In the genomic region with DNA sequence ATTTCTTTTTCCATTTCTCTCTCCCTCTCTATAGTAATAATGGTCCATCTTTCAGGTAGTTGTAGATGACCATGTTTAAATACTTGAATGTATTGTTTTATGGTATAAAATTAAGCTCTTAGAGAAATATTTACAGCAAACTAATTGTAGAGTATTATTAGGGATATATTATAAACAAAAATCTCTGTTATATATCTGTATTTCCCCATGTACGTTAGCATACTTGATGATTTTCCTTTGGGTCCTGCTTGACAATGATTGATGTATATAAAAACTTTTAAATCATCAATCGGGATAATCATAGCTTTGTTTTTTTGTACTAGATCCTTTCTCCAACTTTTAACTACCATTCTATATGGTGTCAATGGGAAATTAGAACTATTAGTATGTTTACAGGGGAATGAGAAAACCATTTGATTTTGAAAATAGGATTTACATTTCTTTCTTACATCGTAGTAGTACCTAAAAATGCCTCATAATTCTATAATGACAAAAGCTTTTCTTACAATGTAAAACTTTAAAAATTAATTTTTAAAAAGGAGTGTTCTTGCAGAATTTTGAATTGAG, we compare ENCODE assay signal across 8 cellular contexts.
DNase-seq lines count a peak whose midpoint lies in the region; ATAC-seq and TF ChIP-seq lines count a peak whose summit lies in the region.

No MANE protein-coding gene starts in this region.

- POLR2A ChIA-PET in activated naive CD8-positive, alpha-beta T cell treated with anti-CD3 and anti-CD28 coated beads, Interleukin-2, amount 10 ng/mL, durations not matched to agents 7 days and 5 days (lab: Charles Lee): no interaction called here

- H3K36me3 Mint-ChIP-seq in activated naive CD8-positive, alpha-beta T cell treated with anti-CD3 and anti-CD28 coated beads, Interleukin-2, amount 10 ng/mL, durations not matched to agents 7 days and 5 days: no peaks in the 10 kb centered on the region
- no peaks in the 10 kb centered on the region for H3K36me3 Mint-ChIP-seq in natural killer cell

- no peak for TF ChIP-seq CTCF in heart left ventricle (IDR thresholded peaks at IDR 0.05)
- TF ChIP-seq CTCF in tibial artery (IDR thresholded peaks at IDR 0.05): no peak
- no peak for TF ChIP-seq CTCF in natural killer cell (IDR thresholded peaks at IDR 0.05)

- TF ChIP-seq POLR2A in heart left ventricle (IDR thresholded peaks at IDR 0.05): no peak

- H3K9me3 Mint-ChIP-seq in activated naive CD8-positive, alpha-beta T cell treated with anti-CD3 and anti-CD28 coated beads, Interleukin-2, amount 10 ng/mL, durations not matched to agents 7 days and 5 days: no peaks in the 10 kb centered on the region
- no peaks in the 10 kb centered on the region for H3K9me3 Mint-ChIP-seq in natural killer cell

- H3K27me3 Mint-ChIP-seq in activated naive CD8-positive, alpha-beta T cell treated with anti-CD3 and anti-CD28 coated beads, Interleukin-2, amount 10 ng/mL, durations not matched to agents 7 days and 5 days: peaks cover 66% of the 10 kb centered on the region
- H3K27me3 Mint-ChIP-seq in natural killer cell (ENCODE audit: low read depth in 2 of 2): peaks cover 38 to 56% of the 10 kb centered on the region in 2 donors

- 73 to 80% (median 78%) methylated on average over 3 of the region's 3 CpGs for WGBS in heart left ventricle, 4 donors

- ATAC-seq in heart left ventricle (no peak), Right ventricle myocardium inferior (no peak), natural killer cell (no peak)
- ATAC-seq in activated naive CD8-positive, alpha-beta T cell treated with anti-CD3 and anti-CD28 coated beads, Interleukin-2, amount 10 ng/mL, durations not matched to agents 7 days and 5 days (ENCODE audit: low read depth): no peak

- H3K4me3 Mint-ChIP-seq in activated naive CD8-positive, alpha-beta T cell treated with anti-CD3 and anti-CD28 coated beads, Interleukin-2, amount 10 ng/mL, durations not matched to agents 7 days and 5 days: peak overlapping the region; percentile 17
- no peak overlapping the region for H3K4me3 Mint-ChIP-seq in natural killer cell

- H3K27ac ChIP-seq in heart left ventricle: no peak overlapping the region
- H3K27ac ChIP-seq in iPS-18a (ENCODE audit: low read length): no peak overlapping the region
- no peak overlapping the region for H3K27ac ChIP-seq in tibial artery

- H3K9me3 ChIP-seq in heart left ventricle (no peaks in the 10 kb centered on the region), iPS-18a (ENCODE audit: control insufficient read depth, low read depth, low read length) (no peaks in the 10 kb centered on the region), tibial artery (no peaks in the 10 kb centered on the region)

- H3K36me3 ChIP-seq in heart left ventricle (no peaks in the 10 kb centered on the region), iPS-18a (ENCODE audit: control insufficient read depth, low read depth, low read length) (no peaks in the 10 kb centered on the region), tibial artery (no peaks in the 10 kb centered on the region)

- no peak overlapping the region for H3K9ac ChIP-seq in iPS-18a (ENCODE audit: low read length)

- DNase-seq in heart left ventricle: no peak
- no peak for DNase-seq in Right ventricle myocardium inferior (ENCODE audit: missing footprints)
- DNase-seq in activated naive CD8-positive, alpha-beta T cell treated with anti-CD3 and anti-CD28 coated beads, Interleukin-2, amount 10 ng/mL, durations not matched to agents 7 days and 5 days: no peak
- no peak for DNase-seq in tibial artery
- DNase-seq in natural killer cell: no peak
- DNase-seq in AML-193 (lab: John Stamatoyannopoulos, UW): no peak
- DNase-seq in DMS 273 treated with DMSO at 0.1 percent for 48 hours (lab: John Stamatoyannopoulos, UW): no peak

- peaks cover 0 to 8% (median 0%) of the 10 kb centered on the region in 12 donors for H3K4me1 ChIP-seq in heart left ventricle
- no peaks in the 10 kb centered on the region for H3K4me1 ChIP-seq in iPS-18a (ENCODE audit: control insufficient read depth, low read depth, low read length)
- peaks cover 0 to 7% (median 2%) of the 10 kb centered on the region in 4 donors for H3K4me1 ChIP-seq in tibial artery

- intact Hi-C loops in heart left ventricle (cut with DNase I) (no loop called here), Right ventricle myocardium inferior (cut with DNase I) (loop anchor here (10.0 kb wide), 1 partner anchor 258 kb away; no protein-coding TSS in a partner anchor), tibial artery (cut with DNase I; ENCODE audit: low total_unique reads) (no loop called here), natural killer cell (cut with micrococcal nuclease) (no loop called here)

- H3K4me3 ChIP-seq in heart left ventricle: peak overlapping the region in 9 of 12 donors; percentile 40 to 60 (median 55)
- peak overlapping the region; percentile 42 for H3K4me3 ChIP-seq in iPS-18a (ENCODE audit: low read length)
- peak overlapping the region; percentile 45 to 52 for H3K4me3 ChIP-seq in tibial artery

- H3K27me3 ChIP-seq in heart left ventricle (peaks cover 0 to 31% (median 6%) of the 10 kb centered on the region in 9 donors), iPS-18a (ENCODE audit: control insufficient read depth, insufficient read depth, low read length) (peaks cover 42% of the 10 kb centered on the region), tibial artery (peaks cover 4 to 48% of the 10 kb centered on the region in 2 donors)

- peaks cover 2% of the 10 kb centered on the region for H3K4me1 Mint-ChIP-seq in activated naive CD8-positive, alpha-beta T cell treated with anti-CD3 and anti-CD28 coated beads, Interleukin-2, amount 10 ng/mL, durations not matched to agents 7 days and 5 days
- peaks cover 0 to 4% of the 10 kb centered on the region in 2 donors for H3K4me1 Mint-ChIP-seq in natural killer cell

- no peak overlapping the region for H3K27ac Mint-ChIP-seq in activated naive CD8-positive, alpha-beta T cell treated with anti-CD3 and anti-CD28 coated beads, Interleukin-2, amount 10 ng/mL, durations not matched to agents 7 days and 5 days
- no peak overlapping the region for H3K27ac Mint-ChIP-seq in natural killer cell
